ENCODE assay signal across 22 cellular contexts in genomic region chr12:110475426-110475825, GRCh38. TPM values are rescaled to one million over a fixed set of nuclear protein-coding genes. Genes with fewer than 3 reads are reported as not detected.
DNase-seq lines count a peak whose midpoint lies in the region; ATAC-seq and TF ChIP-seq lines count a peak whose summit lies in the region.
"Had no signal": no experiment of that assay in that cellular context is flagged by ENCODE, and none has a peak within 500 bp of the region (broad histone marks: within the 10 kb centered on the region; RNA-seq: fewer than 3 reads in every experiment).

No MANE protein-coding gene starts in this region.

- no peak for TF ChIP-seq POLR2A in GM18505 (IDR thresholded peaks at IDR 0.05; ENCODE audit: borderline replicate concordance, extremely low read depth, insufficient read depth, insufficient read length)

- H3K9ac ChIP-seq in adipocyte (ENCODE audit: low read length): no peak overlapping the region
- no peak overlapping the region for H3K9ac ChIP-seq in mesenchymal stem cell (ENCODE audit: low read length)
- H3K9ac ChIP-seq in endodermal cell (ENCODE audit: extremely low read depth, low read length, poor library complexity, severe bottlenecking): no peak overlapping the region
- H3K9ac ChIP-seq: BLaER1 treated with 17β-estradiol and CSF1 and Interleukin-3, amounts not matched to agents 10 nM and 100 nM; GM23248 had no signal

- H3K4me1 Mint-ChIP-seq in endodermal cell: peaks cover 2% of the 10 kb centered on the region
- peaks cover 7% of the 10 kb centered on the region for H3K4me1 Mint-ChIP-seq in activated CD4-positive, alpha-beta T cell treated with anti-CD3 and anti-CD28 coated beads for 36 hours
- H3K4me1 Mint-ChIP-seq: CD14-positive monocyte had no signal

- no peak overlapping the region for H3K4me3 Mint-ChIP-seq in endodermal cell
- no peak overlapping the region for H3K4me3 Mint-ChIP-seq in activated CD4-positive, alpha-beta T cell treated with anti-CD3 and anti-CD28 coated beads for 36 hours
- H3K4me3 Mint-ChIP-seq: CD14-positive monocyte; CD4-positive, alpha-beta T cell; CD8-positive, alpha-beta memory T cell had no signal

- H3K9me3 ChIP-seq in adipocyte (ENCODE audit: control insufficient read depth, low read length) (no peaks in the 10 kb centered on the region), mesenchymal stem cell (ENCODE audit: control insufficient read depth, low read length) (no peaks in the 10 kb centered on the region), endodermal cell (ENCODE audit: control insufficient read depth, low read length) (no peaks in the 10 kb centered on the region)
- H3K9me3 ChIP-seq: BE2C; BLaER1 treated with 17β-estradiol and CSF1 and Interleukin-3, amounts not matched to agents 10 nM and 100 nM had no signal

- no peak overlapping the region for H3K23ac ChIP-seq in mesenchymal stem cell (ENCODE audit: low read length in 2 of 2)

- H3K27me3 Mint-ChIP-seq in endodermal cell (ENCODE audit: insufficient read depth): no peaks in the 10 kb centered on the region
- no peaks in the 10 kb centered on the region for H3K27me3 Mint-ChIP-seq in activated CD4-positive, alpha-beta T cell treated with anti-CD3 and anti-CD28 coated beads for 36 hours
- H3K27me3 Mint-ChIP-seq: CD4-positive, alpha-beta T cell; CD8-positive, alpha-beta memory T cell had no signal

- H3K9me3 Mint-ChIP-seq in endodermal cell: no peaks in the 10 kb centered on the region
- no peaks in the 10 kb centered on the region for H3K9me3 Mint-ChIP-seq in activated CD4-positive, alpha-beta T cell treated with anti-CD3 and anti-CD28 coated beads for 36 hours (ENCODE audit: low read depth)
- H3K9me3 Mint-ChIP-seq: CD4-positive, alpha-beta T cell; CD8-positive, alpha-beta memory T cell had no signal

- H4K91ac ChIP-seq in mesenchymal stem cell (ENCODE audit: low read length): no peak overlapping the region

- no peak overlapping the region for H3K4me2 ChIP-seq in mesenchymal stem cell (ENCODE audit: low read length, poor library complexity, severe bottlenecking)
- H3K4me2 ChIP-seq: BLaER1 treated with 17β-estradiol and CSF1 and Interleukin-3, amounts not matched to agents 10 nM and 100 nM had no signal

- peak; percentile 2 for DNase-seq in AG10803 (ENCODE audit: low read depth)
- DNase-seq in adipocyte (ENCODE audit: low read depth): peak; percentile 21
- peak; percentile 9 for DNase-seq in fibroblast of peridontal ligament (ENCODE audit: extremely low read depth)
- DNase-seq in mesenchymal stem cell: peak; percentile 43
- DNase-seq in endodermal cell: no peak
- no peak for DNase-seq in activated CD4-positive, alpha-beta T cell treated with anti-CD3 and anti-CD28 coated beads for 36 hours
- DNase-seq: AML-193; BE2C; CD4-positive, alpha-beta T cell; CD8-positive, alpha-beta memory T cell; DMS 273 treated with DMSO at 0.1 percent for 48 hours; DMS79; GF-D8; GM23248; H7; HCEC 1CT had no signal

- POLR2A ChIA-PET in activated CD4-positive, alpha-beta T cell treated with anti-CD3 and anti-CD28 coated beads for 36 hours (lab: Charles Lee): no interaction called here

- CTCF ChIA-PET in activated CD4-positive, alpha-beta T cell treated with anti-CD3 and anti-CD28 coated beads for 36 hours (lab: Charles Lee): no interaction called here

- H4K8ac ChIP-seq in mesenchymal stem cell (ENCODE audit: low read length): no peak overlapping the region

- H3K14ac ChIP-seq in mesenchymal stem cell (ENCODE audit: low read length in 2 of 2): no peak overlapping the region

- H3K27me3 ChIP-seq in adipocyte (replicated peaks; ENCODE audit: control insufficient read depth, insufficient read depth, low read length) (no peaks in the 10 kb centered on the region), mesenchymal stem cell (ENCODE audit: control insufficient read depth in 1 of 2, insufficient read depth in 1 of 2, low read length in 2 of 2) (no peaks in the 10 kb centered on the region), endodermal cell (ENCODE audit: control insufficient read depth, insufficient read depth, low read length, poor library complexity, severe bottlenecking) (no peaks in the 10 kb centered on the region)
- H3K27me3 ChIP-seq: BE2C; BLaER1 treated with 17β-estradiol and CSF1 and Interleukin-3, amounts not matched to agents 10 nM and 100 nM had no signal

- no peak overlapping the region for H2AFZ ChIP-seq in mesenchymal stem cell (ENCODE audit: low read depth, low read length)
- H2AFZ ChIP-seq: GM23248 had no signal

- no peak overlapping the region for H2BK12ac ChIP-seq in mesenchymal stem cell (ENCODE audit: low read length in 2 of 2)

- no peak for TF ChIP-seq CTCF in AG10803 (conservative IDR thresholded peaks at IDR 0.05; ENCODE audit: low read length)
- no peak for TF ChIP-seq CTCF in endodermal cell (conservative IDR thresholded peaks at IDR 0.05)

- H3K36me3 ChIP-seq in adipocyte (ENCODE audit: control insufficient read depth, insufficient read depth, low read length, severe bottlenecking) (peaks cover 1% of the 10 kb centered on the region), mesenchymal stem cell (ENCODE audit: control insufficient read depth in 1 of 2, insufficient read depth in 2 of 2, low read depth in 1 of 2, low read length in 2 of 2) (peaks cover 12 to 20% of the 10 kb centered on the region in 2 experiments), endodermal cell (ENCODE audit: control insufficient read depth, insufficient read depth, low read length) (peaks cover 1% of the 10 kb centered on the region)

- 96% methylated on average over 2 of the region's 7 CpGs for WGBS in mesenchymal stem cell
- whole genome bisulfite sequencing in endodermal cell (ENCODE audit: insufficient coverage in 1 of 2, insufficient read length in 1 of 2), 2 experiments: 95 to 100% methylated on average over 3 to 7 of the region's 7 CpGs

- H2BK120ac ChIP-seq in mesenchymal stem cell (ENCODE audit: low read depth, low read length): no peak overlapping the region

- H2BK15ac ChIP-seq in mesenchymal stem cell (ENCODE audit: low read depth, poor library complexity, severe bottlenecking): no peak overlapping the region

- H3K27ac ChIP-seq in mesenchymal stem cell (ENCODE audit: low read length, poor library complexity, severe bottlenecking) (no peak overlapping the region), endodermal cell (ENCODE audit: low read depth, low read length) (no peak overlapping the region)
- H3K27ac ChIP-seq: 22Rv1; BLaER1 treated with 17β-estradiol and CSF1 and Interleukin-3, amounts not matched to agents 10 nM and 100 nM; GM23248 had no signal

- peaks cover 11% of the 10 kb centered on the region for H3K79me1 ChIP-seq in mesenchymal stem cell (replicated peaks; ENCODE audit: low read length, poor library complexity, severe bottlenecking)

- H3K18ac ChIP-seq in mesenchymal stem cell (ENCODE audit: low read depth in 1 of 2, low read length in 2 of 2): no peak overlapping the region

- intact Hi-C loops in activated CD4-positive, alpha-beta T cell treated with anti-CD3 and anti-CD28 coated beads for 36 hours (cut with DNase I, micrococcal nuclease): no loop called here

- no peaks in the 10 kb centered on the region for H3K4me1 ChIP-seq in adipocyte (ENCODE audit: control insufficient read depth, insufficient read depth, low read length)
- no peaks in the 10 kb centered on the region for H3K4me1 ChIP-seq in mesenchymal stem cell (ENCODE audit: control insufficient read depth, insufficient read depth, low read depth, low read length)
- H3K4me1 ChIP-seq in endodermal cell (ENCODE audit: control insufficient read depth, insufficient read depth, low read length): no peaks in the 10 kb centered on the region
- H3K4me1 ChIP-seq: BE2C had no signal

- H3K27ac Mint-ChIP-seq in endodermal cell: no peak overlapping the region
- no peak overlapping the region for H3K27ac Mint-ChIP-seq in activated CD4-positive, alpha-beta T cell treated with anti-CD3 and anti-CD28 coated beads for 36 hours
- H3K27ac Mint-ChIP-seq: CD4-positive, alpha-beta T cell had no signal

- peaks cover 3% of the 10 kb centered on the region for H3K36me3 Mint-ChIP-seq in endodermal cell (ENCODE audit: low read depth)
- H3K36me3 Mint-ChIP-seq in activated CD4-positive, alpha-beta T cell treated with anti-CD3 and anti-CD28 coated beads for 36 hours (ENCODE audit: low read depth): peaks cover 31% of the 10 kb centered on the region

- no peak overlapping the region for H3K4ac ChIP-seq in mesenchymal stem cell (ENCODE audit: low read depth in 1 of 2, low read length in 2 of 2)

- no peak overlapping the region for H2BK5ac ChIP-seq in mesenchymal stem cell (ENCODE audit: low read depth, low read length, poor library complexity, severe bottlenecking)

- no peak for ATAC-seq in GM18505 (IDR thresholded peaks at IDR 0.05; ENCODE audit: unreplicated experiment)
- no peak for ATAC-seq in activated CD4-positive, alpha-beta T cell treated with anti-CD3 and anti-CD28 coated beads for 36 hours
- ATAC-seq in GM19351 (IDR thresholded peaks at IDR 0.05; ENCODE audit: unreplicated experiment): no peak

- no peak overlapping the region for H2AK5ac ChIP-seq in mesenchymal stem cell (ENCODE audit: low read length, severe bottlenecking)

- H3K4me3 ChIP-seq in AG10803 (ENCODE audit: low read length): no peak overlapping the region
- H3K4me3 ChIP-seq in adipocyte (ENCODE audit: low read length): no peak overlapping the region
- no peak overlapping the region for H3K4me3 ChIP-seq in mesenchymal stem cell (ENCODE audit: insufficient read depth in 1 of 2, low read depth in 1 of 2, low read length in 2 of 2)
- H3K4me3 ChIP-seq in endodermal cell (ENCODE audit: low read length): no peak overlapping the region
- H3K4me3 ChIP-seq: BLaER1 treated with 17β-estradiol and CSF1 and Interleukin-3, amounts not matched to agents 10 nM and 100 nM; GM23248 had no signal

RNA-seq across cellular contexts. Expression of gene FAM216A, which starts 6.8 kb away (rescaled TPM):
- 10.5 TPM for polyA plus RNA-seq in mesenchymal stem cell (2013, experiment 1 of 2)
- 10.8 TPM for polyA plus RNA-seq in mesenchymal stem cell (2013, experiment 2 of 2)
- total RNA-seq in endodermal cell: 1 to 10 TPM; 5.5 to 7.2 TPM
- 24.6 TPM for polyA plus RNA-seq in endodermal cell (2013, experiment 1 of 2)
- polyA plus RNA-seq in endodermal cell (2013, experiment 2 of 2): 24.0 TPM
- total RNA-seq in activated CD4-positive, alpha-beta T cell treated with anti-CD3 and anti-CD28 coated beads for 36 hours: 10 to 100 TPM; 55.2 to 57.5 TPM

RNA-seq across cellular contexts. Expression of gene GPN3, which starts 7.4 kb away (rescaled TPM):
- polyA plus RNA-seq in mesenchymal stem cell (2013, experiment 1 of 2): 16.2 TPM
- 16.4 TPM for polyA plus RNA-seq in mesenchymal stem cell (2013, experiment 2 of 2)
- 10 to 100 TPM; 40.8 to 50.7 TPM for total RNA-seq in endodermal cell
- polyA plus RNA-seq in endodermal cell (2013, experiment 1 of 2): 33.1 TPM
- polyA plus RNA-seq in endodermal cell (2013, experiment 2 of 2): 33.4 TPM
- total RNA-seq in activated CD4-positive, alpha-beta T cell treated with anti-CD3 and anti-CD28 coated beads for 36 hours: 10 to 100 TPM; 37.8 to 62.0 TPM

RNA-seq across cellular contexts. Expression of gene ARPC3, which starts 25.3 kb away (rescaled TPM):
- polyA plus RNA-seq in mesenchymal stem cell (2013, experiment 1 of 2): 424 TPM
- polyA plus RNA-seq in mesenchymal stem cell (2013, experiment 2 of 2): 435 TPM
- total RNA-seq in endodermal cell: 100 to 1,000 TPM; 218 to 227 TPM
- 289 TPM for polyA plus RNA-seq in endodermal cell (2013, experiment 1 of 2)
- 289 TPM for polyA plus RNA-seq in endodermal cell (2013, experiment 2 of 2)
- total RNA-seq in activated CD4-positive, alpha-beta T cell treated with anti-CD3 and anti-CD28 coated beads for 36 hours: 100 to 1,000 TPM; 244 to 422 TPM

RNA-seq across cellular contexts. Expression of gene VPS29, which starts 26.5 kb away (rescaled TPM):
- polyA plus RNA-seq in mesenchymal stem cell (2013, experiment 1 of 2): 138 TPM
- 144 TPM for polyA plus RNA-seq in mesenchymal stem cell (2013, experiment 2 of 2)
- total RNA-seq in endodermal cell: 10 to 100 TPM; 87.7 to 89.4 TPM
- 98.9 TPM for polyA plus RNA-seq in endodermal cell (2013, experiment 1 of 2)
- polyA plus RNA-seq in endodermal cell (2013, experiment 2 of 2): 93.5 TPM
- 100 to 1,000 TPM in 1 of 2 experiments, 10 to 100 TPM in 1; 84.4 to 103 TPM for total RNA-seq in activated CD4-positive, alpha-beta T cell treated with anti-CD3 and anti-CD28 coated beads for 36 hours

RNA-seq across cellular contexts. Expression of gene RAD9B, which starts 26.7 kb away (rescaled TPM):
- polyA plus RNA-seq in mesenchymal stem cell (2013, experiment 1 of 2): 0.10 TPM
- 0.10 TPM for polyA plus RNA-seq in mesenchymal stem cell (2013, experiment 2 of 2)
- total RNA-seq in endodermal cell: under 1 TPM; 0.29 to 0.31 TPM
- polyA plus RNA-seq in endodermal cell (2013, experiment 1 of 2): 0.32 TPM
- polyA plus RNA-seq in endodermal cell (2013, experiment 2 of 2): 0.29 TPM
- total RNA-seq in activated CD4-positive, alpha-beta T cell treated with anti-CD3 and anti-CD28 coated beads for 36 hours: 1 to 10 TPM; 1.5 to 2.2 TPM
- total RNA-seq: H1, H7 had no signal

Comparison
In these comparisons a context has a peak if more than half of its experiments do, and no peak if none do; other contexts are left out.
1. DNase-seq: peak in AG10803 (single experiment), adipocyte (single experiment), fibroblast of peridontal ligament (single experiment) and mesenchymal stem cell (single experiment); none in endodermal cell (single experiment) and activated CD4-positive, alpha-beta T cell treated with anti-CD3 and anti-CD28 coated beads for 36 hours (single experiment).
2. RNA of gene FAM216A, which starts 6.8 kb away (total RNA-seq): 55.2 to 57.5 TPM in activated CD4-positive, alpha-beta T cell treated with anti-CD3 and anti-CD28 coated beads for 36 hours; 5.5 to 7.2 TPM in endodermal cell; every median in the first group is over 4 times any median in the second.